Comparison of ENCODE assay signal across 8 cellular contexts in the genomic region with DNA sequence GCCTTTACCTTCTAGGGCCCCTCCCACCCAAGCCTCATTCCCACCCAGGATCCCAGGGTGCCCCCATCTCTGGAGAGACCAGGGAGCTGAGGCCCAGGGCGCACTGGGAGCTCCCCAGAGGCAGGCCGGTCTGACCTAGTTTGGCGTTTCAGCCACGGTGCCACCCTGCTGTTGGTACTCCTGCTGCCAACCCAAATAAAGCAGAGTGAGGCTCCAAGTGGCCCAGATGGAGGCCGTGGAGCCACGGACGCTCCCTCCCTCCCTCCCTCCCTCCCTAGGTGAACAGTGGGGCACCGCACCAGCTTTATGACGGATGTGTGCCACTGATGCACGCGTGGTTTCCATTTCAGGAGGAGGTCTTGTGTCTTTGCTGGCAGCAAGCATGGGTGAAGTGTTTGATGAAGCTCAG. TPM values are rescaled to one million over a fixed set of nuclear protein-coding genes. Genes with fewer than 3 reads are reported as not detected.
DNase-seq lines count a peak whose midpoint lies in the region; ATAC-seq, FAIRE-seq and TF ChIP-seq lines count a peak whose summit lies in the region.

No MANE protein-coding gene starts in this region.

- peak overlapping the region; percentile 64; the same call in 1 of the 2 replicates for H3K23ac ChIP-seq in IMR-90 (ENCODE audit: low read depth, low read length)

- no peak for FAIRE-seq in keratinocyte (lab: Jason Lieb, UNC)

- H2AFZ ChIP-seq in IMR-90 (replicated peaks; ENCODE audit: low read length, poor library complexity) = no peak overlapping the region
- H2AFZ ChIP-seq in keratinocyte (ENCODE audit: control insufficient read depth, low read length) = no peak overlapping the region

- H3K9me1 ChIP-seq in IMR-90 (ENCODE audit: insufficient read depth, low read length) = peaks cover 10% of the 10 kb centered on the region
- no peaks in the 10 kb centered on the region for H3K9me1 ChIP-seq in keratinocyte (ENCODE audit: control insufficient read depth, extremely low read depth, insufficient read depth, low read length)

- no peak overlapping the region for H3K56ac ChIP-seq in IMR-90 (ENCODE audit: extremely low read depth, insufficient read depth, low read length)

- peak overlapping the region; percentile 36 for H2BK5ac ChIP-seq in IMR-90 (ENCODE audit: low read depth, low read length, poor library complexity, severe bottlenecking)

- H2AK5ac ChIP-seq in IMR-90 (ENCODE audit: low read depth, low read length) = peak overlapping the region; percentile 20; the same call in 1 of the 2 replicates

- intact Hi-C loops in IMR-90 (cut with micrococcal nuclease) = loop anchor here (5.0 kb wide), 1 partner anchor 38 kb away; no protein-coding TSS in a partner anchor

- in situ Hi-C loops in IMR-90 (cut with MboI; ENCODE audit: low sequenced_read_pairs) = no loop called here

- peaks cover 29 to 87% of the 10 kb centered on the region in 2 experiments for H3K79me1 ChIP-seq in IMR-90 (ENCODE audit: low read depth in 1 of 2, low read length in 2 of 2)

- H4K8ac ChIP-seq in IMR-90 (ENCODE audit: low read depth in 2 of 2, low read length in 2 of 2) = no peak overlapping the region

- H3K36me3 ChIP-seq in IMR-90 (ENCODE audit: control insufficient read depth, insufficient read depth, low read length) = no peaks in the 10 kb centered on the region
- no peaks in the 10 kb centered on the region for H3K36me3 ChIP-seq in keratinocyte (ENCODE audit: control insufficient read depth in 2 of 2, extremely low read depth in 1 of 2, insufficient read depth in 2 of 2, low read length in 2 of 2)

- no peak for TF ChIP-seq CTCF in IMR-90 (conservative IDR thresholded peaks at IDR 0.05; ENCODE audit: low read depth, low read length)
- no peak for TF ChIP-seq CTCF in keratinocyte (optimal IDR thresholded peaks at IDR 0.05 in 1 of 3, IDR thresholded peaks at IDR 0.05 in 1 of 3, conservative IDR thresholded peaks at IDR 0.05 in 1 of 3; ENCODE audit: extremely low read depth in 1 of 3, insufficient read depth in 2 of 3, low read length in 3 of 3)

- H3K79me2 ChIP-seq in keratinocyte (ENCODE audit: control insufficient read depth, insufficient read depth, low read length) = peaks cover 20% of the 10 kb centered on the region

- 100% methylated on average over 3 of the region's 11 CpGs; no CpG with 5 or more reads in 1 of the 2 experiments for WGBS in IMR-90 (ENCODE audit: extremely low coverage in 2 of 2, insufficient read length in 1 of 2), 2 experiments

- ATAC-seq in IMR-90 (ENCODE audit: low read depth) (no peak), GM19463 (IDR thresholded peaks at IDR 0.05; ENCODE audit: unreplicated experiment) (no peak), GM21619 (IDR thresholded peaks at IDR 0.05; ENCODE audit: unreplicated experiment) (no peak), HG03378 (IDR thresholded peaks at IDR 0.05; ENCODE audit: unreplicated experiment) (no peak)

- no peaks in the 10 kb centered on the region for H3K9me3 ChIP-seq in IMR-90 (ENCODE audit: control insufficient read depth, insufficient read depth, low read length)
- H3K9me3 ChIP-seq in keratinocyte (ENCODE audit: control insufficient read depth, low read depth, low read length) = no peaks in the 10 kb centered on the region

- no peak overlapping the region for H3K14ac ChIP-seq in IMR-90 (replicated peaks; ENCODE audit: low read depth, low read length)

- no peak overlapping the region for H2BK20ac ChIP-seq in IMR-90 (ENCODE audit: low read depth, low read length)

- no peak overlapping the region for H3K18ac ChIP-seq in IMR-90 (ENCODE audit: low read depth, low read length)

- POLR2A ChIA-PET in IMR-90 (lab: Charles Lee; ENCODE audit: unreplicated experiment) = no interaction called here

- TF ChIP-seq POLR2A in IMR-90 (IDR thresholded peaks at IDR 0.05; ENCODE audit: low read depth, low read length) = no peak

- H3K4me3 ChIP-seq in IMR-90 (ENCODE audit: insufficient read depth, low read depth, low read length) = no peak overlapping the region
- no peak overlapping the region for H3K4me3 ChIP-seq in keratinocyte (ENCODE audit: control insufficient read depth in 2 of 3, extremely low read depth in 1 of 3, insufficient read depth in 2 of 3, low read depth in 1 of 3, low read length in 3 of 3)

- H3K27me3 ChIP-seq in IMR-90 (ENCODE audit: control insufficient read depth, insufficient read depth, low read length) = no peaks in the 10 kb centered on the region
- no peaks in the 10 kb centered on the region for H3K27me3 ChIP-seq in keratinocyte (ENCODE audit: control insufficient read depth, extremely low read depth, insufficient read depth, low read length)

- H3K4ac ChIP-seq in IMR-90 (ENCODE audit: low read depth, low read length) = no peak overlapping the region

- H2BK120ac ChIP-seq in IMR-90 (ENCODE audit: low read depth, low read length) = no peak overlapping the region

- DNase-seq in IMR-90 (no peak), keratinocyte (ENCODE audit: low read depth, low spot score) (no peak), NCI-H446 treated with DMSO at 0.1 percent for 48 hours (lab: John Stamatoyannopoulos, UW) (no peak)
- DNase-seq in activated naive CD4-positive, alpha-beta T cell treated with Interleukin-2 at 50 U/mL for 16 hours = peak; percentile 29
- peak; percentile 24 to 64 (median 55) for DNase-seq in stimulated activated naive CD4-positive, alpha-beta T cell (lab: John Stamatoyannopoulos, UW)

- H3K9ac ChIP-seq in IMR-90 (ENCODE audit: low read depth, low read length) = no peak overlapping the region
- H3K9ac ChIP-seq in keratinocyte (ENCODE audit: control insufficient read depth, extremely low read depth, insufficient read depth, low read length) = no peak overlapping the region

- dilution Hi-C loops in IMR-90 (cut with HindIII; ENCODE audit: low sequenced_read_pairs, unreplicated experiment) (no loop called here), keratinocyte (cut with MboI; ENCODE audit: extremely low pct_ligation_motif_present, low sequenced_read_pairs) (no loop called here)

- no peak overlapping the region for H2BK15ac ChIP-seq in IMR-90 (ENCODE audit: low read depth, low read length)

- CTCF ChIA-PET in IMR-90 (lab: Yijun Ruan, JAX) = interaction anchor here (1.1 kb wide), 1 partner anchor 58 kb away, joined by 3 read pairs; no protein-coding TSS in a partner anchor

- TF ChIP-seq RAD21 in IMR-90 (IDR thresholded peaks at IDR 0.05; ENCODE audit: low read length) = no peak

- no peak overlapping the region for H2AK9ac ChIP-seq in IMR-90 (replicated peaks; ENCODE audit: low read depth, low read length, poor library complexity)

- no peak overlapping the region for H4K5ac ChIP-seq in IMR-90 (ENCODE audit: low read depth, low read length)

- H4K20me1 ChIP-seq in IMR-90 (ENCODE audit: insufficient read depth, low read length) (peaks cover 61% of the 10 kb centered on the region), keratinocyte (ENCODE audit: control insufficient read depth, extremely low read depth, insufficient read depth, low read length) (peaks cover 6% of the 10 kb centered on the region)

- H3K4me2 ChIP-seq in IMR-90 (ENCODE audit: low read depth, low read length) (peak overlapping the region; percentile 49), keratinocyte (ENCODE audit: control insufficient read depth, extremely low read depth, insufficient read depth, low read depth, low read length) (peak overlapping the region; percentile 96)

- H3K27ac ChIP-seq in IMR-90 (ENCODE audit: insufficient read depth, low read length) (0 out of 2 replicates have a peak overlapping the region, but pooled peaks have one; percentile 25), keratinocyte (ENCODE audit: control insufficient read depth, insufficient read depth, low read length) (no peak overlapping the region)

- H3K4me1 ChIP-seq in IMR-90 (ENCODE audit: control insufficient read depth, insufficient read depth, low read length) (peaks cover 24% of the 10 kb centered on the region), keratinocyte (ENCODE audit: control insufficient read depth, extremely low read depth, insufficient read depth, low read length) (peaks cover 28% of the 10 kb centered on the region)

- BruUV-seq in IMR-90 (replicated peaks; lab: Mats Ljungman, UMichigan) = no TSS peak

- H4K91ac ChIP-seq in IMR-90 (ENCODE audit: insufficient read depth, low read depth, low read length) = 0 out of 2 replicates have a peak overlapping the region, but pooled peaks have one; percentile 8

TF ChIP-seq in IMR-90, 13 proteins besides CTCF, POLR2A, EP300 and RAD21 (continues in another document):
- no peak for TF ChIP-seq MAZ (IDR thresholded peaks at IDR 0.05; ENCODE audit: borderline replicate concordance, low read depth, low read length)
- no peak for TF ChIP-seq RCOR1 (IDR thresholded peaks at IDR 0.05; ENCODE audit: insufficient replicate concordance, low read length)
- no peak for TF ChIP-seq CHD1 (IDR thresholded peaks at IDR 0.05; ENCODE audit: low read depth, low read length)
- TF ChIP-seq RFX5 (IDR thresholded peaks at IDR 0.05; ENCODE audit: low read depth, low read length) = no peak
- TF ChIP-seq FOS (IDR thresholded peaks at IDR 0.05; ENCODE audit: low read depth, low read length) = no peak
- TF ChIP-seq NFE2L2 (IDR thresholded peaks at IDR 0.05; ENCODE audit: low read depth, low read length) = no peak
- TF ChIP-seq, protein P1, sequence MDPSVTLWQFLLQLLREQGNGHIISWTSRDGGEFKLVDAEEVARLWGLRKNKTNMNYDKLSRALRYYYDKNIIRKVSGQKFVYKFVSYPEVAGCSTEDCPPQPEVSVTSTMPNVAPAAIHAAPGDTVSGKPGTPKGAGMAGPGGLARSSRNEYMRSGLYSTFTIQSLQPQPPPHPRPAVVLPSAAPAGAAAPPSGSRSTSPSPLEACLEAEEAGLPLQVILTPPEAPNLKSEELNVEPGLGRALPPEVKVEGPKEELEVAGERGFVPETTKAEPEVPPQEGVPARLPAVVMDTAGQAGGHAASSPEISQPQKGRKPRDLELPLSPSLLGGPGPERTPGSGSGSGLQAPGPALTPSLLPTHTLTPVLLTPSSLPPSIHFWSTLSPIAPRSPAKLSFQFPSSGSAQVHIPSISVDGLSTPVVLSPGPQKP (IDR thresholded peaks at IDR 0.05; ENCODE audit: borderline replicate concordance, low read depth, low read length) = no peak
- no peak for TF ChIP-seq BHLHE40 (IDR thresholded peaks at IDR 0.05; ENCODE audit: low read depth, low read length)
- TF ChIP-seq SMC3 (IDR thresholded peaks at IDR 0.05; ENCODE audit: low read depth, low read length) = no peak

RNA-seq across cellular contexts. Expression of a gene that starts 1.8 kb away (rescaled TPM):
- 31.7 and 36.7 TPM in 2 replicates for total RNA-seq in IMR-90 (2012; rRNA removed)
- polyA plus RNA-seq in IMR-90 (2012; rRNA removed) = 20.6 and 21.4 TPM in 2 replicates
- 15.9 and 20.4 TPM in 2 replicates for polyA plus RNA-seq in IMR-90 (2012; cell fraction: cytosol; rRNA removed)
- 12.2 and 16.8 TPM in 2 replicates for polyA plus RNA-seq in IMR-90 (2012; cell fraction: nucleus; rRNA removed; ENCODE audit: low replicate concordance)
- 8.7 to 18.9 TPM (median 11.2 TPM) in 3 replicates for polyA plus RNA-seq in keratinocyte
- 2.2 TPM for polyA plus RNA-seq in keratinocyte (2011; ENCODE audit: low read depth)
- 11.5 and 12.1 TPM in 2 replicates for polyA plus RNA-seq in keratinocyte (2011; cell fraction: cytosol; rRNA removed)
- polyA plus RNA-seq in keratinocyte (2011; cell fraction: nucleus; rRNA removed) = 6.2 and 8.2 TPM in 2 replicates
- polyA plus RNA-seq in keratinocyte (2012; ENCODE audit: low replicate concordance) = 7.7 and 13.5 TPM in 2 replicates
- polyA minus RNA-seq in keratinocyte = 14.7 to 20.5 TPM (median 15.0 TPM) in 3 replicates
- 20.3 TPM for polyA minus RNA-seq in keratinocyte (2011; cell fraction: cytosol; rRNA and poly(A)+ RNA removed)
- 4.7 and 8.1 TPM in 2 replicates for polyA minus RNA-seq in keratinocyte (2011; cell fraction: nucleus; rRNA and poly(A)+ RNA removed)

Comparison
In these comparisons a context has a peak if more than half of its experiments do, and no peak if none do; other contexts are left out.
1. DNase-seq: peak in activated naive CD4-positive, alpha-beta T cell treated with Interleukin-2 at 50 U/mL for 16 hours (single experiment) and stimulated activated naive CD4-positive, alpha-beta T cell (6 of 6); none in IMR-90 (single experiment), keratinocyte (single experiment) and NCI-H446 treated with DMSO at 0.1 percent for 48 hours (single experiment).